8 cellular contexts compared by ENCODE assay signal in genomic region chr1:231357831-231358354, GRCh38. TPM values are rescaled to one million over a fixed set of nuclear protein-coding genes. Genes with fewer than 3 reads are reported as not detected.
DNase-seq lines count a peak whose midpoint lies in the region; ATAC-seq and TF ChIP-seq lines count a peak whose summit lies in the region.

No MANE protein-coding gene starts in this region.

- peaks cover 10% of the 10 kb centered on the region for H3K4me1 Mint-ChIP-seq in osteocyte (ENCODE audit: unreplicated experiment)

- TF ChIP-seq EP300 in gastroesophageal sphincter (IDR thresholded peaks at IDR 0.05) = no peak

- H3K9me3 Mint-ChIP-seq in osteocyte (ENCODE audit: unreplicated experiment) = no peaks in the 10 kb centered on the region

- peak; percentile 81 for DNase-seq in ELR (ENCODE audit: low read depth)
- DNase-seq in GM20000 (ENCODE audit: low spot score) = peak; percentile 53
- peak; percentile 58 for DNase-seq in NCI-H748 (lab: John Stamatoyannopoulos, UW; ENCODE audit: unreplicated experiment)
- peak; percentile 57 for DNase-seq in activated CD8-positive, alpha-beta memory T cell treated with anti-CD3 and anti-CD28 coated beads, Interleukin-2, amount 50 U/mL, for 48 hours
- DNase-seq in osteocyte (ENCODE audit: extremely low spot score, unreplicated experiment) = no peak

- H3K36me3 Mint-ChIP-seq in osteocyte (ENCODE audit: unreplicated experiment) = peaks cover 23% of the 10 kb centered on the region

- H3K4me1 ChIP-seq in gastroesophageal sphincter = peaks cover 0 to 15% (median 0%) of the 10 kb centered on the region in 3 donors

- no peak for TF ChIP-seq POLR2A in gastroesophageal sphincter (IDR thresholded peaks at IDR 0.05)

- no peak overlapping the region for H3K4me3 ChIP-seq in gastroesophageal sphincter

- no peaks in the 10 kb centered on the region for H3K27me3 ChIP-seq in gastroesophageal sphincter

- no peak overlapping the region for H3K4me3 Mint-ChIP-seq in osteocyte (ENCODE audit: unreplicated experiment)

- H3K27me3 Mint-ChIP-seq in osteocyte (ENCODE audit: unreplicated experiment) = no peaks in the 10 kb centered on the region

- H3K27ac Mint-ChIP-seq in osteocyte (ENCODE audit: unreplicated experiment) = peak overlapping the region; percentile 60

- ATAC-seq in HG03565 (IDR thresholded peaks at IDR 0.05; ENCODE audit: unreplicated experiment) (peak; percentile 80), gastroesophageal sphincter (peak; percentile 84), HG02840 (IDR thresholded peaks at IDR 0.05; ENCODE audit: low FRiP score, unreplicated experiment) (no peak)

- 3 to 7% methylated on average over 4 of the region's 4 CpGs for WGBS in gastroesophageal sphincter (ENCODE audit: low coverage in 1 of 2), 2 donors

- H3K9me3 ChIP-seq in gastroesophageal sphincter = no peaks in the 10 kb centered on the region

- TF ChIP-seq CTCF in GM20000 (IDR thresholded peaks at IDR 0.05; ENCODE audit: extremely low read depth, missing control alignments) = peak; percentile 52
- TF ChIP-seq CTCF in gastroesophageal sphincter (IDR thresholded peaks at IDR 0.05) = peak; percentile 67 to 91 (median 82)
- peak; percentile 82 for TF ChIP-seq CTCF in osteocyte (IDR thresholded peaks at IDR 0.05)

- peaks cover 0 to 18% of the 10 kb centered on the region in 2 donors for H3K36me3 ChIP-seq in gastroesophageal sphincter

- H3K27ac ChIP-seq in gastroesophageal sphincter = peak overlapping the region in 2 of 4 donors; percentile 6 to 30

RNA-seq across cellular contexts. Expression of gene SPRTN, which starts 19.8 kb away (rescaled TPM):
- total RNA-seq in gastroesophageal sphincter = 10 to 100 TPM; 15.3 to 34.7 (median 20.7) TPM
- total RNA-seq in osteocyte = 13.5 and 14.7 TPM in 2 replicates

RNA-seq across cellular contexts. Expression of gene EXOC8, which starts 20.2 kb away (rescaled TPM):
- total RNA-seq in gastroesophageal sphincter (10 to 100 TPM; 11.8 to 15.3 (median 14.4) TPM), osteocyte (13.4 and 14.8 TPM in 2 replicates)
